ENCODE assay signal across 18 cellular contexts in genomic region chr3:43953375-43953774, GRCh38.
A peak's percentile ranks its signal among the peaks of the same experiment; 100 is the strongest.
DNase-seq lines count a peak whose midpoint lies in the region; ATAC-seq, FAIRE-seq and TF ChIP-seq lines count a peak whose summit lies in the region.
"Had no signal": no experiment of that assay in that cellular context is flagged by ENCODE, and none has a peak within 500 bp of the region (broad histone marks: within the 10 kb centered on the region; RNA-seq: fewer than 3 reads in every experiment).

No MANE protein-coding gene starts in this region.

- H2AFZ ChIP-seq in PC-9 = no peak overlapping the region
- no peak overlapping the region for H2AFZ ChIP-seq in osteoblast (ENCODE audit: low read length)

- H3K4me3 Mint-ChIP-seq in activated CD4-positive, alpha-beta T cell treated with anti-CD3 and anti-CD28 coated beads, Interleukin-2, amount 10 ng/mL, durations not matched to agents 7 days and 5 days = no peak overlapping the region
- no peak overlapping the region for H3K4me3 Mint-ChIP-seq in effector memory CD8-positive, alpha-beta T cell
- H3K4me3 Mint-ChIP-seq: CD4-positive, CD25-positive, alpha-beta regulatory T cell; IgD-negative memory B cell had no signal

- POLR2A ChIA-PET in PC-9 (lab: Charles Lee; ENCODE audit: unreplicated experiment) = no interaction called here
- POLR2A ChIA-PET in activated CD4-positive, alpha-beta T cell treated with anti-CD3 and anti-CD28 coated beads, Interleukin-2, amount 10 ng/mL, durations not matched to agents 7 days and 5 days (lab: Charles Lee) = no interaction called here

- no peak overlapping the region for H3K27ac Mint-ChIP-seq in activated CD4-positive, alpha-beta T cell treated with anti-CD3 and anti-CD28 coated beads, Interleukin-2, amount 10 ng/mL, durations not matched to agents 7 days and 5 days
- no peak overlapping the region for H3K27ac Mint-ChIP-seq in effector memory CD8-positive, alpha-beta T cell
- H3K27ac Mint-ChIP-seq: IgD-negative memory B cell had no signal

- H3K9me2 ChIP-seq in PC-9 (ENCODE audit: insufficient read depth) = no peaks in the 10 kb centered on the region

- H3K4me2 ChIP-seq in BLaER1 treated with 17β-estradiol and CSF1 and Interleukin-3, amounts not matched to agents 10 nM and 100 nM = peak overlapping the region in 8 of 11 experiments; percentile 1 to 84 (median 42); a peak in 10 of 22 replicates
- H3K4me2 ChIP-seq in PC-9 = peak overlapping the region; percentile 67
- peak overlapping the region; percentile 47 for H3K4me2 ChIP-seq in osteoblast (ENCODE audit: insufficient read depth, low read length)

- H3K27me3 Mint-ChIP-seq in activated CD4-positive, alpha-beta T cell treated with anti-CD3 and anti-CD28 coated beads, Interleukin-2, amount 10 ng/mL, durations not matched to agents 7 days and 5 days = peaks cover 24% of the 10 kb centered on the region
- H3K27me3 Mint-ChIP-seq in effector memory CD8-positive, alpha-beta T cell = peaks cover 27 to 88% of the 10 kb centered on the region in 2 donors

- CTCF ChIA-PET in PC-9 (lab: Charles Lee) = interaction anchor here (0.6 kb wide), 1 partner anchor 75 kb away, joined by 15 read pairs; no protein-coding TSS in a partner anchor
- CTCF ChIA-PET in activated CD4-positive, alpha-beta T cell treated with anti-CD3 and anti-CD28 coated beads, Interleukin-2, amount 10 ng/mL, durations not matched to agents 7 days and 5 days (lab: Charles Lee) = no interaction called here

- H3K27me3 ChIP-seq in BLaER1 treated with 17β-estradiol and CSF1 and Interleukin-3, amounts not matched to agents 10 nM and 100 nM = no peaks in the 10 kb centered on the region
- H3K27me3 ChIP-seq in PC-9 (ENCODE audit: insufficient read depth, low read depth) (no peaks in the 10 kb centered on the region), osteoblast (ENCODE audit: insufficient read depth, low read length) (peaks cover 19% of the 10 kb centered on the region)

- no peaks in the 10 kb centered on the region for H3K9me3 Mint-ChIP-seq in activated CD4-positive, alpha-beta T cell treated with anti-CD3 and anti-CD28 coated beads, Interleukin-2, amount 10 ng/mL, durations not matched to agents 7 days and 5 days
- H3K9me3 Mint-ChIP-seq in effector memory CD8-positive, alpha-beta T cell = no peaks in the 10 kb centered on the region
- H3K9me3 Mint-ChIP-seq: CD4-positive, CD25-positive, alpha-beta regulatory T cell; IgD-negative memory B cell had no signal

- no peaks in the 10 kb centered on the region for H3K36me3 Mint-ChIP-seq in activated CD4-positive, alpha-beta T cell treated with anti-CD3 and anti-CD28 coated beads, Interleukin-2, amount 10 ng/mL, durations not matched to agents 7 days and 5 days (ENCODE audit: low read depth)
- no peaks in the 10 kb centered on the region for H3K36me3 Mint-ChIP-seq in effector memory CD8-positive, alpha-beta T cell (ENCODE audit: insufficient read depth)
- H3K36me3 Mint-ChIP-seq: IgD-negative memory B cell had no signal

- DNase-seq in PC-9 (no peak), kidney (peak; percentile 59), osteoblast (ENCODE audit: insufficient read length, low spot score, missing footprints) (no peak)
- DNase-seq in activated CD4-positive, alpha-beta T cell treated with anti-CD3 and anti-CD28 coated beads, Interleukin-2, amount 10 ng/mL, durations not matched to agents 7 days and 5 days = no peak
- no peak for DNase-seq in effector memory CD8-positive, alpha-beta T cell
- DNase-seq: CD4-positive, CD25-positive, alpha-beta regulatory T cell; GF-D8; NCI-H1105 treated with DMSO at 0.1 percent for 48 hours; NCI-H2081 treated with DMSO at 0.1 percent for 48 hours; NCI-H2171 treated with DMSO at 0.1 percent for 48 hours; NCI-H524 treated with DMSO at 0.1 percent for 48 hours; RPMI8226; SHP77 treated with DMSO at 0.1 percent for 48 hours had no signal

- no peaks in the 10 kb centered on the region for H3K9me3 ChIP-seq in BLaER1 treated with 17β-estradiol and CSF1 and Interleukin-3, amounts not matched to agents 10 nM and 100 nM (replicated peaks in 1 of 11)
- H3K9me3 ChIP-seq in PC-9 (ENCODE audit: insufficient read depth, low read depth) (no peaks in the 10 kb centered on the region; the same call in 1 of the 2 replicates), kidney (ENCODE audit: control insufficient read depth in 1 of 2, low read length in 2 of 2) (no peaks in the 10 kb centered on the region), osteoblast (ENCODE audit: low read depth, low read length) (no peaks in the 10 kb centered on the region)

- no peaks in the 10 kb centered on the region for H3K79me2 ChIP-seq in PC-9 (ENCODE audit: low read depth)
- H3K79me2 ChIP-seq in osteoblast (ENCODE audit: insufficient read depth, low read length) = no peaks in the 10 kb centered on the region

- H3K27ac ChIP-seq in BLaER1 treated with 17β-estradiol and CSF1 and Interleukin-3, amounts not matched to agents 10 nM and 100 nM = no peak overlapping the region
- H3K27ac ChIP-seq in PC-9 = no peak overlapping the region
- H3K27ac ChIP-seq in kidney (ENCODE audit: low read depth in 2 of 2, low read length in 2 of 2) = no peak overlapping the region
- H3K27ac ChIP-seq in osteoblast (ENCODE audit: low read depth, low read length) = no peak overlapping the region

- no TSS peak for BruUV-seq in PC-9 (replicated peaks; lab: Mats Ljungman, UMichigan)

- ATAC-seq in HG02884 (IDR thresholded peaks at IDR 0.05; ENCODE audit: unreplicated experiment) (no peak), HG03520 (IDR thresholded peaks at IDR 0.05; ENCODE audit: unreplicated experiment) (no peak)
- no peak for ATAC-seq in effector memory CD8-positive, alpha-beta T cell (replicated peaks)

- intact Hi-C loops in PC-9 (cut with micrococcal nuclease; ENCODE audit: unreplicated experiment) (no loop called here), kidney (cut with DNase I) (no loop called here)

- TF ChIP-seq CTCF in PC-9 (conservative IDR thresholded peaks at IDR 0.05) = no peak
- TF ChIP-seq CTCF in kidney (IDR thresholded peaks at IDR 0.05; ENCODE audit: borderline replicate concordance, extremely low read depth, insufficient read depth) = no peak
- no peak for TF ChIP-seq CTCF in osteoblast (IDR thresholded peaks at IDR 0.05; ENCODE audit: extremely low read depth, low read depth, low read length)

- H4K20me1 ChIP-seq in BLaER1 treated with 17β-estradiol and CSF1 and Interleukin-3, amounts not matched to agents 10 nM and 100 nM = no peaks in the 10 kb centered on the region; a peak in 1 of 22 replicates
- H4K20me1 ChIP-seq in PC-9 (ENCODE audit: insufficient read depth) = no peaks in the 10 kb centered on the region
- H4K20me1 ChIP-seq in osteoblast (ENCODE audit: insufficient read depth, low read length) = no peaks in the 10 kb centered on the region

- H3K4me3 ChIP-seq in BLaER1 treated with 17β-estradiol and CSF1 and Interleukin-3, amounts not matched to agents 10 nM and 100 nM = no peak overlapping the region
- H3K4me3 ChIP-seq in PC-9 = no peak overlapping the region; the same call in 1 of the 2 replicates
- H3K4me3 ChIP-seq in kidney (ENCODE audit: low read length in 2 of 2) = no peak overlapping the region
- H3K4me3 ChIP-seq in osteoblast (ENCODE audit: insufficient read depth, low read length) = no peak overlapping the region

- H3K9ac ChIP-seq in BLaER1 treated with 17β-estradiol and CSF1 and Interleukin-3, amounts not matched to agents 10 nM and 100 nM = no peak overlapping the region
- H3K9ac ChIP-seq in kidney (ENCODE audit: low read length in 2 of 2) = no peak overlapping the region

- peaks cover 20% of the 10 kb centered on the region for H3K4me1 Mint-ChIP-seq in activated CD4-positive, alpha-beta T cell treated with anti-CD3 and anti-CD28 coated beads, Interleukin-2, amount 10 ng/mL, durations not matched to agents 7 days and 5 days
- no peaks in the 10 kb centered on the region for H3K4me1 Mint-ChIP-seq in effector memory CD8-positive, alpha-beta T cell (ENCODE audit: low read depth in 2 of 2)

- H3K4me1 ChIP-seq in BLaER1 treated with 17β-estradiol and CSF1 and Interleukin-3, amounts not matched to agents 10 nM and 100 nM = peaks cover 11 to 57% (median 29%) of the 10 kb centered on the region in 10 experiments; a peak in 19 of 20 replicates
- H3K4me1 ChIP-seq in PC-9 (replicated peaks; ENCODE audit: insufficient read depth) (peaks cover 16% of the 10 kb centered on the region), kidney (ENCODE audit: control insufficient read depth in 1 of 2, insufficient read depth in 1 of 2, low read depth in 1 of 2, low read length in 2 of 2) (no peaks in the 10 kb centered on the region), osteoblast (ENCODE audit: insufficient read depth, low read length) (peaks cover 8% of the 10 kb centered on the region)

- peaks cover 15% of the 10 kb centered on the region; the same call in 1 of the 2 replicates for H3F3A ChIP-seq in PC-9 (ENCODE audit: insufficient read depth, low read depth)

- FAIRE-seq in kidney (lab: Jason Lieb, UNC) = no peak
- FAIRE-seq: GM19239 had no signal

- H3K36me3 ChIP-seq in BLaER1 treated with 17β-estradiol and CSF1 and Interleukin-3, amounts not matched to agents 10 nM and 100 nM = no peaks in the 10 kb centered on the region
- H3K36me3 ChIP-seq in PC-9 (ENCODE audit: low read depth) (no peaks in the 10 kb centered on the region), kidney (ENCODE audit: control insufficient read depth in 1 of 2, insufficient read depth in 2 of 2, low read length in 2 of 2) (no peaks in the 10 kb centered on the region), osteoblast (ENCODE audit: insufficient read depth, low read length) (no peaks in the 10 kb centered on the region)
